8 cellular contexts compared by ENCODE assay signal in the genomic region with DNA sequence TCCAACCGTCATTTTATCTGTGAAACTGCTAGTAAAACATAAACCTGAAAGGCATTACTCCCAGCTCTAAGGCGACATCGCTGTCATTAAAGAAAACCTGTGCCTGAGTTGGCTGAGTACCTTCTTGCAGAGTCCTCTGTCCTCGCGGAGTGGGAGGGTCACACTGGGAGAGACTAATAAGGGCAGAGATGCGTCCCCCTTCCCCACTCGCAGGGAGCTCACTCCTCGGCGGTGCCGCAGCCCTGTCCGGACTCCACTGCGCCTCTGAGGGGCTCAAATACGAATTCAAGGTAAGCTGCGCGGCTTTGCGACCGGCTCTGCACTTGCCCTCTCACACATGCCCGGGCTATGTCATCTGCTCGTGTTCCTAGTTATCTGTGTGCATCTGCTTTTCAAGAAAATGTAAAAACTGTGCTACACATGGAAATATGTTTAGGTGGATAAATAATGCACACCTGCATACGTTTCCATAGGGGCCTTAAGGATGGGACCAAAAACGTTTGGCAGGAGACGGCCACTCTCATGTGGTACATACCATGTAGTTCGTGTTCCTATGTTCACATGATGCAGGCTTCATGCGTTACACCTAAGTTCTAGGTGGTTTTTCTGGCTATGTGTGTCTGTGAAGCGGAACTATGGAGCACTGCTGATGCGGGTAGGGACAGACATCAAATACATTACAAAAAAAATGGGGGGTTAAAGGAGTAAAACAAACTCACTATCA. TPM values are rescaled to one million over a fixed set of nuclear protein-coding genes. Genes with fewer than 3 reads are reported as not detected.
DNase-seq lines count a peak whose midpoint lies in the region; ATAC-seq and TF ChIP-seq lines count a peak whose summit lies in the region.

A gene (plus strand): TSS at position 206 of the 724 bp plus-strand sequence. CDS start 13,012 bp downstream, outside the sequence.

- DNase-seq in breast epithelium (ENCODE audit: low spot score in 2 of 2) (no peak), MCF 10A (ENCODE audit: unreplicated experiment) (no peak), SW 1271 (lab: John Stamatoyannopoulos, UW) (no peak)
- peak; percentile 41 for DNase-seq in activated naive CD8-positive, alpha-beta T cell treated with anti-CD3 and anti-CD28 coated beads, Interleukin-2, amount 50 U/mL, for 24 hours

- H3K79me2 ChIP-seq in OCI-LY3 (ENCODE audit: low read length): no peaks in the 10 kb centered on the region

- H3K27me3 Mint-ChIP-seq in MCF 10A (ENCODE audit: insufficient read depth, unreplicated experiment): peaks cover 94% of the 10 kb centered on the region
- H3K27me3 Mint-ChIP-seq in activated naive CD8-positive, alpha-beta T cell treated with anti-CD3 and anti-CD28 coated beads, Interleukin-2, amount 50 U/mL, for 24 hours: peaks cover 38% of the 10 kb centered on the region

- H3K27ac ChIP-seq in breast epithelium (no peak within 1 kb of the TSS), OCI-LY3 (ENCODE audit: low read length) (peak within 1 kb of the TSS; percentile 41)

- peak within 1 kb of the TSS; percentile 76 for H2AFZ ChIP-seq in OCI-LY3 (ENCODE audit: low read depth, low read length)

- no peak for TF ChIP-seq POLR2A in breast epithelium (IDR thresholded peaks at IDR 0.05)

- CTCF ChIA-PET in MCF 10A (lab: Yijun Ruan, JAX): interaction anchor here (1.2 kb wide), 1 partner anchor 28 kb away, joined by 3 read pairs; no protein-coding TSS in a partner anchor

- H3K4me1 ChIP-seq in breast epithelium (no peaks in the 10 kb centered on the region), OCI-LY3 (ENCODE audit: low read length) (peaks cover 17% of the 10 kb centered on the region), iPS-15b (ENCODE audit: control insufficient read depth, insufficient read depth, low read length) (peaks cover 6% of the 10 kb centered on the region), skeletal muscle satellite cell (ENCODE audit: control insufficient read depth, insufficient read depth, low read length) (peaks cover 11% of the 10 kb centered on the region)

- H3K36me3 ChIP-seq in breast epithelium (no peaks in the 10 kb centered on the region), OCI-LY3 (replicated peaks; ENCODE audit: low read depth, low read length) (no peaks in the 10 kb centered on the region), iPS-15b (ENCODE audit: control insufficient read depth, insufficient read depth, low read length) (no peaks in the 10 kb centered on the region), skeletal muscle satellite cell (ENCODE audit: insufficient read depth, low read length) (no peaks in the 10 kb centered on the region)

- H3K4me2 ChIP-seq in OCI-LY3 (ENCODE audit: low read length) (peak within 1 kb of the TSS; percentile 72), skeletal muscle satellite cell (ENCODE audit: low read length) (peak within 1 kb of the TSS; percentile 99)

- peak; percentile 45 for ATAC-seq in HG02970 (IDR thresholded peaks at IDR 0.05; ENCODE audit: low FRiP score, unreplicated experiment)
- ATAC-seq in activated naive CD8-positive, alpha-beta T cell treated with anti-CD3 and anti-CD28 coated beads, Interleukin-2, amount 50 U/mL, for 24 hours: peak; percentile 33

- H3K4me1 Mint-ChIP-seq in MCF 10A (ENCODE audit: insufficient read depth, unreplicated experiment): no peaks in the 10 kb centered on the region
- peaks cover 34% of the 10 kb centered on the region for H3K4me1 Mint-ChIP-seq in activated naive CD8-positive, alpha-beta T cell treated with anti-CD3 and anti-CD28 coated beads, Interleukin-2, amount 50 U/mL, for 24 hours

- no TSS peak for BruUV-seq in MCF 10A (replicated peaks; lab: Mats Ljungman, UMichigan)

- intact Hi-C loops in breast epithelium (cut with DNase I; ENCODE audit: low total_unique reads) (no loop called here), MCF 10A (cut with micrococcal nuclease) (no loop called here)

- no peaks in the 10 kb centered on the region for H3K27me3 ChIP-seq in breast epithelium
- no peaks in the 10 kb centered on the region for H3K27me3 ChIP-seq in OCI-LY3 (ENCODE audit: low read depth, low read length)
- peaks cover 50% of the 10 kb centered on the region for H3K27me3 ChIP-seq in iPS-15b (ENCODE audit: control insufficient read depth, insufficient read depth, low read length)
- H3K27me3 ChIP-seq in skeletal muscle satellite cell (ENCODE audit: control insufficient read depth, insufficient read depth, low read length): peaks cover 19% of the 10 kb centered on the region

- no peak within 1 kb of the TSS for H3K27ac Mint-ChIP-seq in MCF 10A (ENCODE audit: low read depth, unreplicated experiment)
- peak within 1 kb of the TSS; percentile 88 for H3K27ac Mint-ChIP-seq in activated naive CD8-positive, alpha-beta T cell treated with anti-CD3 and anti-CD28 coated beads, Interleukin-2, amount 50 U/mL, for 24 hours

- no peaks in the 10 kb centered on the region for H4K20me1 ChIP-seq in OCI-LY3 (ENCODE audit: insufficient read depth, low read length)

- no peak within 1 kb of the TSS for H3K4me3 Mint-ChIP-seq in MCF 10A (ENCODE audit: unreplicated experiment)
- peak within 1 kb of the TSS; percentile 86 for H3K4me3 Mint-ChIP-seq in activated naive CD8-positive, alpha-beta T cell treated with anti-CD3 and anti-CD28 coated beads, Interleukin-2, amount 50 U/mL, for 24 hours

- H3K4me3 ChIP-seq in breast epithelium (peak within 1 kb of the TSS; percentile 49 to 74 (median 60)), OCI-LY3 (ENCODE audit: low read length) (peak within 1 kb of the TSS; percentile 76), iPS-15b (ENCODE audit: low read depth, low read length) (peak within 1 kb of the TSS; percentile 60), skeletal muscle satellite cell (ENCODE audit: low read length) (peak within 1 kb of the TSS; percentile 75)

- H3K9me3 ChIP-seq in breast epithelium (no peaks in the 10 kb centered on the region), OCI-LY3 (ENCODE audit: insufficient read depth, low read length) (no peaks in the 10 kb centered on the region), iPS-15b (ENCODE audit: control insufficient read depth, insufficient read depth, low read length) (no peaks in the 10 kb centered on the region), skeletal muscle satellite cell (replicated peaks; ENCODE audit: low read length) (no peaks in the 10 kb centered on the region)

- POLR2A ChIA-PET in MCF 10A (lab: Yijun Ruan, JAX): no interaction called here

- H3K9ac ChIP-seq in OCI-LY3 (ENCODE audit: low read length) (peak within 1 kb of the TSS; percentile 76), iPS-15b (ENCODE audit: low read depth, low read length) (no peak within 1 kb of the TSS), skeletal muscle satellite cell (ENCODE audit: low read depth, low read length) (peak within 1 kb of the TSS; percentile 69)

- H3K9me3 Mint-ChIP-seq in MCF 10A (ENCODE audit: unreplicated experiment): no peaks in the 10 kb centered on the region
- no peaks in the 10 kb centered on the region for H3K9me3 Mint-ChIP-seq in activated naive CD8-positive, alpha-beta T cell treated with anti-CD3 and anti-CD28 coated beads, Interleukin-2, amount 50 U/mL, for 24 hours

- TF ChIP-seq CTCF in breast epithelium (IDR thresholded peaks at IDR 0.05): no peak
- TF ChIP-seq CTCF in MCF 10A (IDR thresholded peaks at IDR 0.05; ENCODE audit: unreplicated experiment): no peak
- TF ChIP-seq CTCF in OCI-LY3 (IDR thresholded peaks at IDR 0.05; ENCODE audit: low read depth, low read length): peak; percentile 17

- H3K36me3 Mint-ChIP-seq in MCF 10A (ENCODE audit: insufficient read depth, unreplicated experiment): no peaks in the 10 kb centered on the region
- H3K36me3 Mint-ChIP-seq in activated naive CD8-positive, alpha-beta T cell treated with anti-CD3 and anti-CD28 coated beads, Interleukin-2, amount 50 U/mL, for 24 hours (ENCODE audit: low read depth): peaks cover 4% of the 10 kb centered on the region

RNA-seq across cellular contexts. Expression of the gene that starts here (rescaled TPM):
- total RNA-seq in breast epithelium (under 1 TPM in 2 of 3 donors, not detected in 1; 0.15 to 0.66 TPM), MCF 10A (2022) (not detected in 2 replicates)
- total RNA-seq in skeletal muscle satellite cell (2012; rRNA removed): 0.22 and 1.3 TPM in 2 replicates
